Comparison of ENCODE assay signal across 17 cellular contexts in the genomic region with DNA sequence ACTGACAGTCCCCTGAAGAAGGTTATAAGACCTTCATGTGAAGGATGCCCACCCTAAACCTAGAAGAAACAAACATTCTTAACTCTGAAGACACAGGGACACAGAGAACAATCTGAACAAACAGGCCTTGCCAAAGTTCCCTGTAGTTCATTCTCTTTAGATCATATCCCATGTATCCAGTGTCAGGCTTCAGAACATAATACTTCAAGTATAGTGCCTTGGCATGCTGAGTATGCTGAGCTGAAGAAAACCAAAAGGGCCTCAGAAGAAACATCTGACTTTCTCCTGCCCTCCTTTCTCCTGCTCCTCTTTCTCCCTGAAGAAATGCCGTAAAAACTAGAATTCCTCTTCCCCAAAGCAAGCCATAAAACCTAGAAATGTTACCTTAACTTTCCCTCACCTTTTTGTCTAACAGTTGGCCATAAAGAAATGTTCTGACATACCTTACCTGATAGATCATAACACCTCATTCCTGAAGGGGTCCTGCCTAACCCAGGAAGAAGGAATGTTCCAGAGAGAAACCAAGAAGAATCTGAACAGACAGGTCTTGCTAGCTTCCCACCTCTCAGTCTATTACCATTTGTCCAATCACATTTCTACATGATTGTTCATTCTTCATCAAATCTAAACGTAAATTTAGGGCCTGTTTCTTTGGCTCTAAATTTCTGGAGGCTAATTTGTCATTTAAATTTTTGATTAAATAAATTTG.
"Had no signal": no experiment of that assay in that cellular context is flagged by ENCODE, and none has a peak within 500 bp of the region (broad histone marks: within the 10 kb centered on the region; RNA-seq: fewer than 3 reads in every experiment).

No MANE protein-coding gene starts in this region.

- H3K4me3 ChIP-seq: left ventricle myocardium inferior, psoas muscle, SK-N-MC, tibial nerve had no signal

- H3K27ac ChIP-seq: left ventricle myocardium inferior, psoas muscle, SK-N-MC, tibial nerve had no signal

- H3K36me3 ChIP-seq: left ventricle myocardium inferior had no signal

- H3K9me3 ChIP-seq: psoas muscle had no signal

- ATAC-seq: effector memory CD8-positive, alpha-beta T cell; natural killer cell treated with Interleukin-12 subunit alpha and Interleukin-12 subunit beta and Interleukin-15 and Interleukin-18, amount 100 ng/mL, for 72 hours; stimulated activated naive B cell treated with anti-CD40 and anti-IgM and Interleukin-4, amounts not matched to agents 10 μg/mL and 1 μg/mL and 100 μg/mL, for 72 hours had no signal

- H3K27me3 ChIP-seq: tibial nerve had no signal

- H3K4me1 ChIP-seq: left ventricle myocardium inferior, psoas muscle, tibial nerve had no signal

- DNase-seq: activated CD4-positive, alpha-beta T cell treated with anti-CD3 and anti-CD28 coated beads, Interleukin-2, amount 50 U/mL, for 1 hour; activated CD8-positive, alpha-beta memory T cell treated with anti-CD3 and anti-CD28 coated beads for 24 hours; activated gamma-delta T cell treated with Interleukin-2 at 50 U/mL for 16 hours; activated naive CD8-positive, alpha-beta T cell treated with anti-CD3 and anti-CD28 coated beads for 36 hours; anterior cingulate cortex; dermis blood vessel endothelial cell; effector memory CD8-positive, alpha-beta T cell; erythroblast; kidney; left ventricle myocardium inferior; mesenchymal stem cell; psoas muscle; stimulated activated CD4-positive, alpha-beta T cell treated with anti-CD3 and anti-CD28 coated beads, Interleukin-2, amount 100 ng/mL, for 48 hours; stimulated activated naive B cell treated with anti-CD40 and anti-IgM and Interleukin-4, amounts not matched to agents 10 μg/mL and 1 μg/mL and 100 μg/mL, for 72 hours had no signal
